In genomic region chr10:34249634-34250033, GRCh38 we compare ENCODE assay signal across 13 cellular contexts.
A peak's percentile ranks its signal among the peaks of the same experiment; 100 is the strongest.
DNase-seq lines count a peak whose midpoint lies in the region; ATAC-seq and TF ChIP-seq lines count a peak whose summit lies in the region.
"Had no signal": no experiment of that assay in that cellular context is flagged by ENCODE, and none has a peak within 500 bp of the region (broad histone marks: within the 10 kb centered on the region; RNA-seq: fewer than 3 reads in every experiment).

No MANE protein-coding gene starts in this region.

- H4K20me1 ChIP-seq in neural cell (ENCODE audit: insufficient read depth): no peaks in the 10 kb centered on the region
- no peaks in the 10 kb centered on the region for H4K20me1 ChIP-seq in smooth muscle cell (ENCODE audit: low read depth)

- no peaks in the 10 kb centered on the region for H3K36me3 ChIP-seq in WERI-Rb-1
- H3K36me3 ChIP-seq in neural cell (ENCODE audit: insufficient read depth, low read length): no peaks in the 10 kb centered on the region
- no peaks in the 10 kb centered on the region for H3K36me3 ChIP-seq in smooth muscle cell (ENCODE audit: low read depth)
- H3K36me3 ChIP-seq in heart right ventricle: no peaks in the 10 kb centered on the region

- ATAC-seq in HG02885 (IDR thresholded peaks at IDR 0.05; ENCODE audit: poor library complexity, unreplicated experiment): peak; percentile 53
- ATAC-seq in heart right ventricle: no peak
- ATAC-seq: mucosa of descending colon, T-cell had no signal

- no peak overlapping the region for H2AFZ ChIP-seq in neural cell (ENCODE audit: low read depth, low read length)
- H2AFZ ChIP-seq in smooth muscle cell (ENCODE audit: low read depth): no peak overlapping the region

- peak; percentile 62 for TF ChIP-seq RAD21 in neural cell (conservative IDR thresholded peaks at IDR 0.05)

- H3K27ac ChIP-seq in WERI-Rb-1: no peak overlapping the region
- H3K27ac ChIP-seq in neural cell (ENCODE audit: low read length): no peak overlapping the region
- H3K27ac ChIP-seq in smooth muscle cell (ENCODE audit: low read depth): no peak overlapping the region
- no peak overlapping the region for H3K27ac ChIP-seq in heart right ventricle

- H3F3A ChIP-seq in neural cell (ENCODE audit: insufficient read depth, low read length, poor library complexity, severe bottlenecking): no peaks in the 10 kb centered on the region
- H3F3A ChIP-seq in smooth muscle cell (ENCODE audit: low read depth): no peaks in the 10 kb centered on the region

- peak; percentile 38; the same call in 1 of the 2 replicates for TF ChIP-seq CTCF in WERI-Rb-1 (IDR thresholded peaks at IDR 0.05; ENCODE audit: low read depth, low read length)
- peak; percentile 57 for TF ChIP-seq CTCF in neural cell (IDR thresholded peaks at IDR 0.05; ENCODE audit: poor library complexity, severe bottlenecking)
- TF ChIP-seq CTCF in smooth muscle cell (IDR thresholded peaks at IDR 0.05; ENCODE audit: borderline replicate concordance, insufficient read depth, poor library complexity, severe bottlenecking): no peak
- no peak for TF ChIP-seq CTCF in heart right ventricle (IDR thresholded peaks at IDR 0.05)

- H3K4me2 ChIP-seq in neural cell (ENCODE audit: low read length) (no peak overlapping the region), smooth muscle cell (no peak overlapping the region)

- H3K4me1 ChIP-seq in smooth muscle cell (ENCODE audit: low read depth): no peaks in the 10 kb centered on the region
- peaks cover 0 to 8% (median 0%) of the 10 kb centered on the region in 9 donors for H3K4me1 ChIP-seq in heart right ventricle

- H3K9ac ChIP-seq in neural cell (ENCODE audit: low read length) (no peak overlapping the region), smooth muscle cell (ENCODE audit: low read depth) (no peak overlapping the region)

- WGBS in smooth muscle cell (ENCODE audit: low lambda C conversion rate): 86% methylated on average over 4 of the region's 4 CpGs
- WGBS in heart right ventricle, 2 donors: 81 to 93% methylated on average over 4 of the region's 4 CpGs

- H3K9me2 ChIP-seq in neural cell (ENCODE audit: insufficient read depth, low read length): no peaks in the 10 kb centered on the region

- H3K4me3 ChIP-seq in WERI-Rb-1 (ENCODE audit: low read depth, low read length) (no peak overlapping the region), neural cell (ENCODE audit: low read length) (no peak overlapping the region), smooth muscle cell (no peak overlapping the region), heart right ventricle (no peak overlapping the region)
- H3K4me3 ChIP-seq: mucosa of descending colon had no signal

- DNase-seq in NCI-H2227 (lab: John Stamatoyannopoulos, UW; ENCODE audit: unreplicated experiment): peak; percentile 21
- DNase-seq in NCI-H2227 treated with DMSO at 0.1 percent for 48 hours (lab: John Stamatoyannopoulos, UW): no peak
- peak; percentile 11 for DNase-seq in WERI-Rb-1
- no peak for DNase-seq in smooth muscle cell (lab: John Stamatoyannopoulos, UW; ENCODE audit: unreplicated experiment)
- DNase-seq in heart right ventricle: no peak
- DNase-seq in GF-D8 (lab: John Stamatoyannopoulos, UW): no peak
- DNase-seq: activated effector memory CD4-positive, alpha-beta T cell treated with anti-CD3 and anti-CD28 coated beads, Interleukin-2, amount 50 U/mL, for 16 hours; central memory CD4-positive, alpha-beta T cell; mucosa of descending colon; NCI-H1048; T-cell had no signal

- TF ChIP-seq EP300 in neural cell (conservative IDR thresholded peaks at IDR 0.05; ENCODE audit: poor library complexity, severe bottlenecking): no peak

- H3K27me3 ChIP-seq in WERI-Rb-1 (ENCODE audit: insufficient read depth, low read depth, severe bottlenecking): no peaks in the 10 kb centered on the region
- no peaks in the 10 kb centered on the region for H3K27me3 ChIP-seq in neural cell (ENCODE audit: insufficient read depth, low read depth, low read length)
- no peaks in the 10 kb centered on the region for H3K27me3 ChIP-seq in smooth muscle cell (ENCODE audit: low read depth)
- no peaks in the 10 kb centered on the region for H3K27me3 ChIP-seq in heart right ventricle

- H3K9me3 ChIP-seq in WERI-Rb-1 (ENCODE audit: severe bottlenecking): no peaks in the 10 kb centered on the region
- no peaks in the 10 kb centered on the region for H3K9me3 ChIP-seq in neural cell (ENCODE audit: low read length)
- H3K9me3 ChIP-seq in smooth muscle cell (replicated peaks; ENCODE audit: low read depth): no peaks in the 10 kb centered on the region
- H3K9me3 ChIP-seq in heart right ventricle: no peaks in the 10 kb centered on the region
- H3K9me3 ChIP-seq: mucosa of descending colon had no signal

- H3K79me2 ChIP-seq in neural cell (replicated peaks; ENCODE audit: insufficient read depth, low read length): no peaks in the 10 kb centered on the region
- no peaks in the 10 kb centered on the region for H3K79me2 ChIP-seq in smooth muscle cell (ENCODE audit: low read depth)

- intact Hi-C loops in heart right ventricle (cut with DNase I): no loop called here

TF ChIP-seq in neural cell, 6 proteins besides CTCF, POLR2A, EP300 and RAD21:
- TF ChIP-seq SMC3 (conservative IDR thresholded peaks at IDR 0.05; ENCODE audit: poor library complexity) (peak; percentile 56), TAF1 (IDR thresholded peaks at IDR 0.05; ENCODE audit: low read depth) (no peak)

Comparison
In these comparisons a context has a peak if more than half of its experiments do, and no peak if none do; other contexts are left out.
1. DNase-seq: peak in NCI-H2227 (single experiment) and WERI-Rb-1 (single experiment); none in NCI-H2227 treated with DMSO at 0.1 percent for 48 hours (single experiment), smooth muscle cell (single experiment), heart right ventricle (0 of 2) and GF-D8 (single experiment).
2. CTCF ChIP-seq: peak in WERI-Rb-1 (single experiment) and neural cell (single experiment); none in smooth muscle cell (single experiment) and heart right ventricle (0 of 9).